In genomic region chr7:91942312-91942711, GRCh38 we compare ENCODE assay signal across 10 cellular contexts. TPM values are rescaled to one million over a fixed set of nuclear protein-coding genes. Genes with fewer than 3 reads are reported as not detected.
A peak's percentile ranks its signal among the peaks of the same experiment; 100 is the strongest.
DNase-seq lines count a peak whose midpoint lies in the region; ATAC-seq and TF ChIP-seq lines count a peak whose summit lies in the region.
"Had no signal": no experiment of that assay in that cellular context is flagged by ENCODE, and none has a peak within 500 bp of the region (broad histone marks: within the 10 kb centered on the region; RNA-seq: fewer than 3 reads in every experiment).

No MANE protein-coding gene starts in this region.

- H3K4me1 ChIP-seq in gastroesophageal sphincter (peaks cover 2 to 59% (median 25%) of the 10 kb centered on the region in 3 donors), skeletal muscle tissue (ENCODE audit: control insufficient read depth in 3 of 3, insufficient read depth in 3 of 3, low read length in 3 of 3) (peaks cover 11 to 19% (median 13%) of the 10 kb centered on the region in 3 donors)
- H3K4me1 ChIP-seq: testis had no signal

- peaks cover 3% of the 10 kb centered on the region; the same call in 1 of the 2 replicates for H4K20me1 ChIP-seq in SU-DHL-6 (ENCODE audit: low read depth, low read length)

- no peak overlapping the region for H2AFZ ChIP-seq in SU-DHL-6 (ENCODE audit: low read depth, low read length, severe bottlenecking)

- intact Hi-C loops in sciatic nerve (cut with DNase I) = no loop called here

- TF ChIP-seq EP300 in gastroesophageal sphincter (IDR thresholded peaks at IDR 0.05) = no peak

- ATAC-seq in gastroesophageal sphincter (no peak), sciatic nerve (no peak)
- ATAC-seq: left colon had no signal

- no peak for TF ChIP-seq CTCF in SU-DHL-6 (IDR thresholded peaks at IDR 0.05; ENCODE audit: insufficient read depth, low read length, poor library complexity, severe bottlenecking)
- TF ChIP-seq CTCF in gastroesophageal sphincter (IDR thresholded peaks at IDR 0.05) = no peak

- WGBS in gastroesophageal sphincter (ENCODE audit: low coverage in 1 of 2), 2 donors = 30 to 54% methylated on average over 2 of the region's 2 CpGs

- peak overlapping the region; percentile 88 for H3K4me2 ChIP-seq in SU-DHL-6 (ENCODE audit: low read depth, low read length, poor library complexity, severe bottlenecking)

- H3K27me3 ChIP-seq in SU-DHL-6 (ENCODE audit: low read length) (no peaks in the 10 kb centered on the region), gastroesophageal sphincter (no peaks in the 10 kb centered on the region), skeletal muscle tissue (ENCODE audit: control insufficient read depth in 3 of 3, insufficient read depth in 3 of 3, low read length in 3 of 3) (no peaks in the 10 kb centered on the region)
- H3K27me3 ChIP-seq: testis had no signal

- H3K9me3 ChIP-seq in SU-DHL-6 (ENCODE audit: insufficient read depth, low read length) (no peaks in the 10 kb centered on the region), gastroesophageal sphincter (no peaks in the 10 kb centered on the region), skeletal muscle tissue (ENCODE audit: control insufficient read depth in 3 of 3, low read length in 3 of 3) (no peaks in the 10 kb centered on the region)
- H3K9me3 ChIP-seq: testis had no signal

- H3K9ac ChIP-seq in SU-DHL-6 (ENCODE audit: low read length) (no peak overlapping the region), skeletal muscle tissue (ENCODE audit: low read depth in 1 of 3, low read length in 3 of 3) (peak overlapping the region; percentile 98 to 99 (median 99))

- H3F3A ChIP-seq in SU-DHL-6 (ENCODE audit: insufficient read depth) = peaks cover 19% of the 10 kb centered on the region

- H3K9me2 ChIP-seq in SU-DHL-6 (replicated peaks; ENCODE audit: insufficient read depth, low read length) = no peaks in the 10 kb centered on the region

- H3K4me3 ChIP-seq in SU-DHL-6 (ENCODE audit: insufficient read depth, low read length, poor library complexity, severe bottlenecking) (no peak overlapping the region), gastroesophageal sphincter (peak overlapping the region; percentile 77 to 85), skeletal muscle tissue (ENCODE audit: low read length in 3 of 3) (peak overlapping the region; percentile 95 to 98 (median 97))

- H3K79me2 ChIP-seq in SU-DHL-6 (ENCODE audit: insufficient read depth, low read length) = peaks cover 34% of the 10 kb centered on the region; the same call in 1 of the 2 replicates

- H3K27ac ChIP-seq in SU-DHL-6 (ENCODE audit: low read depth, low read length) (no peak overlapping the region), gastroesophageal sphincter (peak overlapping the region in 2 of 4 donors; percentile 93), skeletal muscle tissue (ENCODE audit: low read depth, low read length) (no peak overlapping the region), caudate nucleus (ENCODE audit: low read depth, low read length) (no peak overlapping the region)

- no peak for TF ChIP-seq POLR2A in gastroesophageal sphincter (IDR thresholded peaks at IDR 0.05)

- DNase-seq in SIG-M5 treated with dmso at 0.1 percent for 504 hours (lab: John Stamatoyannopoulos, UW; ENCODE audit: unreplicated experiment) (peak; percentile 23), SIG-M5 (lab: John Stamatoyannopoulos, UW) (no peak), caudate nucleus (lab: John Stamatoyannopoulos, UW) (no peak), sciatic nerve (ENCODE audit: low spot score) (no peak)
- no peak for DNase-seq in activated CD4-positive, CD25-positive, alpha-beta regulatory T cell treated with anti-CD3 and anti-CD28 coated beads, Interleukin-2, amount 50 U/mL, for 72 hours
- DNase-seq: left colon, testis had no signal

- H3K36me3 ChIP-seq in SU-DHL-6 (ENCODE audit: low read length) = no peaks in the 10 kb centered on the region
- H3K36me3 ChIP-seq in gastroesophageal sphincter = no peaks in the 10 kb centered on the region
- no peaks in the 10 kb centered on the region for H3K36me3 ChIP-seq in skeletal muscle tissue (ENCODE audit: control insufficient read depth in 3 of 3, insufficient read depth in 3 of 3, low read length in 3 of 3)

RNA-seq across cellular contexts. Expression of gene AKAP9, which starts 1.6 kb away (rescaled TPM):
- total RNA-seq in gastroesophageal sphincter = 10 to 100 TPM; 38.5 to 99.0 (median 50.8) TPM
- 57.9 TPM for total RNA-seq in skeletal muscle tissue
- 84.5 TPM for total RNA-seq in sciatic nerve
